In the genomic region with DNA sequence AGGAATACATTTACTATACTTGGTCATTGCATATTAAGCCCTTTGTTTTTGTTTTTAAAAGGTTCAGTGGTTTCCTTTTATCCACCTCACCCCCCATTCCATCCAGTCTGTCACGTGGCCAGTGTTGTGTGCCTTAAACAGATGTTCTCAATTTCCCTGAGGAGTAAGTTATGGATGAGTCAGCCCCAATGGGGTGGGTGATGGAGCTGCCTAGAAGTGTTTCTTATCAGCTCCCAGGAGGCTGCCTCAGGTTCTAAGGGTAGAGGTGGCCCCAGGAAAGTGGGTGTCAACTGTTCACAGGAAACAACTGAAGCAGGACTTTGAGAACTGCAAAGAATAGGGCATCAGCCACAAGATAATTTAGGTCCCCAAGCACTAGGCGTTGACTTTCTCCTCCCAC, we compare ENCODE assay signal across 13 cellular contexts. TPM values are rescaled to one million over a fixed set of nuclear protein-coding genes. Genes with fewer than 3 reads are reported as not detected.
A peak's percentile ranks its signal among the peaks of the same experiment; 100 is the strongest.
DNase-seq lines count a peak whose midpoint lies in the region; ATAC-seq and TF ChIP-seq lines count a peak whose summit lies in the region.
"Had no signal": no experiment of that assay in that cellular context is flagged by ENCODE, and none has a peak within 500 bp of the region (broad histone marks: within the 10 kb centered on the region; RNA-seq: fewer than 3 reads in every experiment).

No MANE protein-coding gene starts in this region.

- DNase-seq in NCI-H82 (lab: John Stamatoyannopoulos, UW) (peak; percentile 41), NCI-H82 treated with DMSO at 0.1 percent for 48 hours (lab: John Stamatoyannopoulos, UW; ENCODE audit: unreplicated experiment) (no peak), SJSA1 (ENCODE audit: low read depth in 1 of 2, low spot score in 2 of 2) (peak; percentile 87 to 91), fibroblast of pulmonary artery (ENCODE audit: low read depth) (peak; percentile 99), vagina (ENCODE audit: extremely low spot score in 2 of 2) (no peak), colonic mucosa (no peak)
- no peak for DNase-seq in activated CD8-positive, alpha-beta memory T cell treated with anti-CD3 and anti-CD28 coated beads, Interleukin-2, amount 50 U/mL, for 4 hours
- DNase-seq: activated CD4-positive, alpha-beta T cell treated with anti-CD3 and anti-CD28 coated beads, Interleukin-2, amount 10 ng/mL, durations not matched to agents 7 days and 5 days; body of pancreas; NCI-H526; transverse colon had no signal

- H3K27me3 ChIP-seq in SJSA1 (replicated peaks) (no peaks in the 10 kb centered on the region), vagina (no peaks in the 10 kb centered on the region), colonic mucosa (no peaks in the 10 kb centered on the region)
- H3K27me3 ChIP-seq: body of pancreas, transverse colon had no signal

- peak overlapping the region; percentile 75 for H3K27ac ChIP-seq in SJSA1
- H3K27ac ChIP-seq in vagina = peak overlapping the region; percentile 12
- no peak overlapping the region for H3K27ac ChIP-seq in colonic mucosa
- H3K27ac ChIP-seq: body of pancreas, transverse colon had no signal

- H3K4me1 ChIP-seq in SJSA1 (replicated peaks) (peaks cover 30% of the 10 kb centered on the region), vagina (peaks cover 9% of the 10 kb centered on the region), colonic mucosa (no peaks in the 10 kb centered on the region)
- H3K4me1 ChIP-seq: transverse colon had no signal

- intact Hi-C loops in vagina (cut with DNase I) = no loop called here
- intact Hi-C loops in colonic mucosa (cut with DNase I) = no loop called here

- H3K4me3 ChIP-seq in SJSA1 = no peak overlapping the region
- no peak overlapping the region for H3K4me3 ChIP-seq in fibroblast of pulmonary artery (replicated peaks; ENCODE audit: low read depth, low read length)
- H3K4me3 ChIP-seq in vagina = no peak overlapping the region
- no peak overlapping the region for H3K4me3 ChIP-seq in colonic mucosa
- H3K4me3 ChIP-seq: body of pancreas, transverse colon had no signal

- ATAC-seq in HG03565 (IDR thresholded peaks at IDR 0.05; ENCODE audit: unreplicated experiment) = no peak

- H3K36me3 ChIP-seq in SJSA1 (no peaks in the 10 kb centered on the region), vagina (no peaks in the 10 kb centered on the region), colonic mucosa (no peaks in the 10 kb centered on the region)
- H3K36me3 ChIP-seq: transverse colon had no signal

- no peak overlapping the region for H3K9ac ChIP-seq in colonic mucosa (ENCODE audit: low read depth in 2 of 2, low read length in 2 of 2)

- TF ChIP-seq CTCF in fibroblast of pulmonary artery (IDR thresholded peaks at IDR 0.05; ENCODE audit: low read length, missing control alignments) (no peak), vagina (IDR thresholded peaks at IDR 0.05) (no peak), colonic mucosa (IDR thresholded peaks at IDR 0.05) (no peak)

- TF ChIP-seq POLR2A in vagina (IDR thresholded peaks at IDR 0.05) = no peak

- H3K9me3 ChIP-seq in SJSA1 (replicated peaks) (no peaks in the 10 kb centered on the region), vagina (no peaks in the 10 kb centered on the region), colonic mucosa (no peaks in the 10 kb centered on the region)
- H3K9me3 ChIP-seq: body of pancreas, transverse colon had no signal

RNA-seq across cellular contexts. Expression of a gene that starts 41.1 kb away (rescaled TPM):
- total RNA-seq in SJSA1 (2014; rRNA removed; shearing (Covaris generic)) = not detected in 2 replicates
- total RNA-seq in vagina (not detected), colonic mucosa (not detected)
- total RNA-seq: activated CD4-positive, alpha-beta T cell treated with anti-CD3 and anti-CD28 coated beads, Interleukin-2, amount 10 ng/mL, durations not matched to agents 7 days and 5 days; B cell; body of pancreas; transverse colon had no signal

Comparison
In these comparisons a context has a peak if more than half of its experiments do, and no peak if none do; other contexts are left out.
1. DNase-seq: peak in NCI-H82 (single experiment), SJSA1 (2 of 2) and fibroblast of pulmonary artery (single experiment); none in NCI-H82 treated with DMSO at 0.1 percent for 48 hours (single experiment), vagina (0 of 2), colonic mucosa (single experiment) and activated CD8-positive, alpha-beta memory T cell treated with anti-CD3 and anti-CD28 coated beads, Interleukin-2, amount 50 U/mL, for 4 hours (single experiment).